ENCODE assay signal across 11 cellular contexts in genomic region chr9:89435315-89435823, GRCh38.
A peak's percentile ranks its signal among the peaks of the same experiment; 100 is the strongest.
DNase-seq lines count a peak whose midpoint lies in the region; ATAC-seq, FAIRE-seq and TF ChIP-seq lines count a peak whose summit lies in the region.
"Had no signal": no experiment of that assay in that cellular context is flagged by ENCODE, and none has a peak within 500 bp of the region (broad histone marks: within the 10 kb centered on the region; RNA-seq: fewer than 3 reads in every experiment).

No MANE protein-coding gene starts in this region.

- peak overlapping the region; percentile 70 to 92 (median 89) for H3K27ac Mint-ChIP-seq in naive thymus-derived CD4-positive, alpha-beta T cell

- no peak for DNase-seq in GM12892 (ENCODE audit: insufficient read length)
- peak; percentile 97 for DNase-seq in NCI-H510A treated with DMSO at 0.1 percent for 48 hours (lab: John Stamatoyannopoulos, UW)
- DNase-seq in naive thymus-derived CD4-positive, alpha-beta T cell, result no peak
- DNase-seq in H54 (ENCODE audit: insufficient read length, low spot score), result no peak
- no peak for DNase-seq in posterior vena cava (ENCODE audit: low spot score)
- DNase-seq in NK-92 (lab: John Stamatoyannopoulos, UW; ENCODE audit: unreplicated experiment), result no peak
- no peak for DNase-seq in NCI-H1694 treated with DMSO at 0.1 percent for 48 hours (lab: John Stamatoyannopoulos, UW)
- DNase-seq: Right ventricle myocardium superior; stimulated activated CD4-positive, alpha-beta T cell treated with anti-CD3 and anti-CD28 coated beads, Interleukin-4, amount 100 ng/mL, for 4 hours had no signal

- peaks cover 65 to 71% of the 10 kb centered on the region in 2 donors for H3K4me1 ChIP-seq in naive thymus-derived CD4-positive, alpha-beta T cell (ENCODE audit: control insufficient read depth in 2 of 2, insufficient read depth in 2 of 2, low read length in 2 of 2)

- H3K27me3 ChIP-seq in naive thymus-derived CD4-positive, alpha-beta T cell (ENCODE audit: control insufficient read depth in 2 of 2, insufficient read depth in 2 of 2, low read length in 2 of 2), result no peaks in the 10 kb centered on the region

- no peak for TF ChIP-seq POLR2A in GM12892 (IDR thresholded peaks at IDR 0.05; ENCODE audit: low read depth, low read length)
- TF ChIP-seq POLR2A in H54 (IDR thresholded peaks at IDR 0.05; ENCODE audit: low read depth, low read length), result no peak

- peaks cover 71 to 98% (median 92%) of the 10 kb centered on the region in 7 donors for H3K4me1 Mint-ChIP-seq in naive thymus-derived CD4-positive, alpha-beta T cell

- no peaks in the 10 kb centered on the region for H3K9me3 Mint-ChIP-seq in naive thymus-derived CD4-positive, alpha-beta T cell

- FAIRE-seq in GM12892 (lab: Jason Lieb, UNC) (peak; percentile 78), H54 (lab: Jason Lieb, UNC) (no peak)
- FAIRE-seq: keratinocyte had no signal

- POLR2A ChIA-PET in naive thymus-derived CD4-positive, alpha-beta T cell (lab: Charles Lee), result interaction anchor here (0.6 to 0.8 kb wide), 2 partner anchors 34 to 113 kb away, joined by 3 read pairs; no protein-coding TSS in a partner anchor

- H3K36me3 Mint-ChIP-seq in naive thymus-derived CD4-positive, alpha-beta T cell, result peaks cover 0 to 10% (median 7%) of the 10 kb centered on the region in 5 donors

- no peaks in the 10 kb centered on the region for H3K9me3 ChIP-seq in naive thymus-derived CD4-positive, alpha-beta T cell (ENCODE audit: control insufficient read depth in 2 of 3, low read length in 3 of 3)

- H3K36me3 ChIP-seq in naive thymus-derived CD4-positive, alpha-beta T cell (ENCODE audit: control insufficient read depth in 2 of 3, insufficient read depth in 3 of 3, low read length in 3 of 3), result peaks cover 0 to 31% (median 3%) of the 10 kb centered on the region in 3 experiments

- no peak for ATAC-seq in naive thymus-derived CD4-positive, alpha-beta T cell

- no peaks in the 10 kb centered on the region for H3K27me3 Mint-ChIP-seq in naive thymus-derived CD4-positive, alpha-beta T cell

- CTCF ChIA-PET in naive thymus-derived CD4-positive, alpha-beta T cell (lab: Charles Lee), result interaction anchor here (2.0 kb wide), 1 partner anchor 19 kb away, joined by 5 read pairs; no protein-coding TSS in a partner anchor

- peak overlapping the region; percentile 98 for H3K27ac ChIP-seq in cingulate gyrus (ENCODE audit: low read depth, low read length)
- H3K27ac ChIP-seq in naive thymus-derived CD4-positive, alpha-beta T cell (ENCODE audit: low read depth, low read length), result peak overlapping the region; percentile 57

- peak overlapping the region in 8 of 10 donors; percentile 42 to 70 (median 63) for H3K4me3 Mint-ChIP-seq in naive thymus-derived CD4-positive, alpha-beta T cell

- intact Hi-C loops in naive thymus-derived CD4-positive, alpha-beta T cell (cut with micrococcal nuclease), result no loop called here
- intact Hi-C loops in posterior vena cava (cut with DNase I), result no loop called here

- no peak overlapping the region for H3K4me3 ChIP-seq in naive thymus-derived CD4-positive, alpha-beta T cell (ENCODE audit: low read length)
